14 cellular contexts compared by ENCODE assay signal in genomic region chr10:93160829-93161228, GRCh38.
DNase-seq lines count a peak whose midpoint lies in the region; ATAC-seq, FAIRE-seq and TF ChIP-seq lines count a peak whose summit lies in the region.
"Had no signal": no experiment of that assay in that cellular context is flagged by ENCODE, and none has a peak within 500 bp of the region (broad histone marks: within the 10 kb centered on the region; RNA-seq: fewer than 3 reads in every experiment).

No MANE protein-coding gene starts in this region.

- no CpG with 5 or more reads among the region's 7 CpGs for WGBS in trophoblast cell (ENCODE audit: extremely low coverage, insufficient coverage, insufficient read length)

- H2BK12ac ChIP-seq in trophoblast cell (ENCODE audit: low read length), result peak overlapping the region; percentile 72

- H3K4ac ChIP-seq in trophoblast cell (ENCODE audit: low read depth, low read length), result no peak overlapping the region

- H3K79me2 ChIP-seq in trophoblast cell (ENCODE audit: control insufficient read depth, insufficient read depth, low read length, poor library complexity), result no peaks in the 10 kb centered on the region

- no peak overlapping the region for H3K27ac ChIP-seq in trophoblast cell (ENCODE audit: low read depth, low read length)
- H3K27ac ChIP-seq: C4-2B had no signal

- no peaks in the 10 kb centered on the region for H3K27me3 ChIP-seq in trophoblast cell (ENCODE audit: insufficient read depth, low read length)

- H3K27me3 Mint-ChIP-seq in CD14-positive monocyte (ENCODE audit: low read depth in 3 of 3), result peaks cover 2 to 3% (median 3%) of the 10 kb centered on the region in 3 donors

- TF ChIP-seq CTCF in CD14-positive monocyte (IDR thresholded peaks at IDR 0.05) (no peak), fibroblast of mammary gland (conservative IDR thresholded peaks at IDR 0.05; ENCODE audit: control insufficient read depth, insufficient read depth, low read depth, low read length) (no peak)

- intact Hi-C loops in CD14-positive monocyte (cut with micrococcal nuclease), result no loop called here

- H3K9me3 ChIP-seq in trophoblast cell (ENCODE audit: insufficient read depth, low read depth, low read length), result peaks cover 3% of the 10 kb centered on the region

- peaks cover 0 to 4% of the 10 kb centered on the region in 2 donors for H3K36me3 Mint-ChIP-seq in CD14-positive monocyte
- H3K36me3 Mint-ChIP-seq: type B pancreatic cell had no signal

- H2AK5ac ChIP-seq in trophoblast cell (ENCODE audit: low read length), result no peak overlapping the region

- H3K79me1 ChIP-seq in trophoblast cell (ENCODE audit: low read length), result no peaks in the 10 kb centered on the region

- H3K9ac ChIP-seq in trophoblast cell (ENCODE audit: low read length), result no peak overlapping the region

- no peak overlapping the region for H3K4me3 Mint-ChIP-seq in CD14-positive monocyte
- H3K4me3 Mint-ChIP-seq: effector memory CD8-positive, alpha-beta T cell; type B pancreatic cell had no signal

- peak overlapping the region; percentile 45 for H2BK120ac ChIP-seq in trophoblast cell (ENCODE audit: insufficient read depth, low read length, poor library complexity)

- no peak overlapping the region for H3K18ac ChIP-seq in trophoblast cell (ENCODE audit: low read length)

- no peak overlapping the region for H3K4me3 ChIP-seq in fibroblast of mammary gland (ENCODE audit: control insufficient read depth, low read depth, low read length)
- H3K4me3 ChIP-seq in trophoblast cell (ENCODE audit: low read depth, low read length), result no peak overlapping the region

- H4K91ac ChIP-seq in trophoblast cell (ENCODE audit: low read depth, low read length), result no peak overlapping the region

- H3K36me3 ChIP-seq in trophoblast cell (ENCODE audit: control insufficient read depth in 1 of 2, insufficient read depth in 2 of 2, low read length in 2 of 2), result no peaks in the 10 kb centered on the region

- ATAC-seq in HG02763 (IDR thresholded peaks at IDR 0.05; ENCODE audit: unreplicated experiment), result no peak
- ATAC-seq: effector memory CD8-positive, alpha-beta T cell had no signal

- no peak overlapping the region for H4K12ac ChIP-seq in trophoblast cell (ENCODE audit: low read depth, low read length)

- H3K14ac ChIP-seq in trophoblast cell (ENCODE audit: low read length), result no peak overlapping the region

- peaks cover 14 to 23% (median 18%) of the 10 kb centered on the region in 7 donors for H3K9me3 Mint-ChIP-seq in CD14-positive monocyte

- no peak for FAIRE-seq in RCC 7860 (lab: Jason Lieb, UNC)

- H2BK5ac ChIP-seq in trophoblast cell (ENCODE audit: low read depth, low read length, poor library complexity), result no peak overlapping the region

- DNase-seq in CD14-positive monocyte (ENCODE audit: low spot score) (peak; percentile 48), RCC 7860 (ENCODE audit: low spot score) (peak; percentile 48), fibroblast of mammary gland (ENCODE audit: low read depth) (peak; percentile 95), trophoblast cell (peak; percentile 31 to 55), GDM1 (lab: John Stamatoyannopoulos, UW) (no peak), SIG-M5 (lab: John Stamatoyannopoulos, UW) (no peak)
- no peak for DNase-seq in activated naive CD4-positive, alpha-beta T cell treated with Interleukin-2 at 50 U/mL for 16 hours
- DNase-seq: activated CD4-positive, CD25-positive, alpha-beta regulatory T cell treated with anti-CD3 and anti-CD28 coated beads, Interleukin-2, amount 50 U/mL, for 72 hours; activated effector memory CD4-positive, alpha-beta T cell treated with anti-CD3 and anti-CD28 coated beads, Interleukin-2, amount 50 U/mL, for 16 hours; effector memory CD8-positive, alpha-beta T cell; NCI-H345 had no signal

- peak overlapping the region in 3 of 7 donors; percentile 15 to 47 (median 24) for H3K27ac Mint-ChIP-seq in CD14-positive monocyte
- H3K27ac Mint-ChIP-seq: effector memory CD8-positive, alpha-beta T cell; type B pancreatic cell had no signal

- H3K4me1 Mint-ChIP-seq in CD14-positive monocyte, result peaks cover 8% of the 10 kb centered on the region

- no peak overlapping the region for H4K8ac ChIP-seq in trophoblast cell (ENCODE audit: low read depth, low read length)

- H3K23ac ChIP-seq in trophoblast cell (ENCODE audit: low read length), result no peak overlapping the region

- peaks cover 0 to 3% of the 10 kb centered on the region in 2 experiments for H3K4me1 ChIP-seq in trophoblast cell (ENCODE audit: control insufficient read depth in 1 of 2, insufficient read depth in 2 of 2, low read length in 2 of 2)

- no peak overlapping the region for H3K4me2 ChIP-seq in trophoblast cell (ENCODE audit: low read length)

- no peak overlapping the region for H2AFZ ChIP-seq in trophoblast cell (ENCODE audit: insufficient read depth, low read length, poor library complexity)

Comparison
In these comparisons a context has a peak if more than half of its experiments do, and no peak if none do; other contexts are left out.
1. DNase-seq: peak in CD14-positive monocyte (single experiment), RCC 7860 (single experiment), fibroblast of mammary gland (single experiment) and trophoblast cell (2 of 2); none in activated naive CD4-positive, alpha-beta T cell treated with Interleukin-2 at 50 U/mL for 16 hours (single experiment), GDM1 (single experiment) and SIG-M5 (single experiment).